32 cellular contexts compared by ENCODE assay signal in the genomic region with DNA sequence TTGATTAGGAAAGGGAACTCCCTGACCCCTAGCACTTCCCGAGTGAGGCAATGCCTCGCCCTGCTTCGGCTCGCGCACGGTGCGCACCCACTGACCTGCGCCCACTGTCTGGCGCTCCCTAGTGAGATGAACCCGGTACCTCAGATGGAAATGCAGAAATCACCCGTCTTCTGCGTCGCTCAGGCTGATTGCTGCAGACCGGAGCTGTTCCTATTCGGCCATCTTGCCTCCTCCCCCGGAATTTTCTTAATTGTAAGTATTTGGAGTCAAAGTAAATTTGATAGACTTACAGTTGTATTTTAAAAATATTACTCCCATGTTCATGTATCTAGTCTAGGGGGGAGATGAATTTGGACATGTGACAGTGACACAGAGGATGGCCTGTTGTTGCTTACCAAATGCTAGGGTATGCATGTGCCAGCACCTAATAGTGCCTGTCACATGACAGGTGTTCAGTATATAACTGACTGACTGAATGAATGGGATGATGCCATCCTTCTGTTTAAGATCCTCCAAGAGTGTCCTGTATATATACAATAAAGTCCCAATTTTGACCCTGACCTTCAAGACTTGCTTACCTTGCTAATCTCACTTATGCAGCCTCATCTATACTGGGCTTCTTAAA. TPM values are rescaled to one million over a fixed set of nuclear protein-coding genes. Genes with fewer than 3 reads are reported as not detected.
DNase-seq lines count a peak whose midpoint lies in the region; ATAC-seq and TF ChIP-seq lines count a peak whose summit lies in the region.
"Had no signal": no experiment of that assay in that cellular context is flagged by ENCODE, and none has a peak within 500 bp of the region (broad histone marks: within the 10 kb centered on the region; RNA-seq: fewer than 3 reads in every experiment).

No MANE protein-coding gene starts in this region.

- no peak overlapping the region for H3K4me3 ChIP-seq in hepatocyte
- H3K4me3 ChIP-seq: BLaER1 treated with 17β-estradiol and CSF1 and Interleukin-3, amounts not matched to agents 10 nM and 100 nM; cardiac muscle cell; HAP-1; left lung; prostate gland; SK-N-MC; upper lobe of right lung had no signal

- CTCF ChIA-PET in HEK293T (lab: Yijun Ruan, JAX), result no interaction called here

- POLR2A ChIA-PET in HEK293T (lab: Yijun Ruan, JAX), result interaction anchor here (1.0 kb wide), 1 partner anchor 41 kb away, joined by 3 read pairs; no protein-coding TSS in a partner anchor

- WGBS in hepatocyte (ENCODE audit: low lambda C conversion rate, missing lambda C conversion rate), result 84% methylated on average over 8 of the region's 16 CpGs

- no peaks in the 10 kb centered on the region for H3K4me1 ChIP-seq in hepatocyte (ENCODE audit: insufficient read depth)
- H3K4me1 ChIP-seq: BLaER1 treated with 17β-estradiol and CSF1 and Interleukin-3, amounts not matched to agents 10 nM and 100 nM; foreskin keratinocyte; HAP-1; left lung; prostate gland; upper lobe of right lung had no signal

- no peak overlapping the region for H3K4me2 ChIP-seq in hepatocyte
- H3K4me2 ChIP-seq: BLaER1 treated with 17β-estradiol and CSF1 and Interleukin-3, amounts not matched to agents 10 nM and 100 nM had no signal

- no peaks in the 10 kb centered on the region for H3K9me2 ChIP-seq in hepatocyte (replicated peaks; ENCODE audit: insufficient read depth)

- H2AFZ ChIP-seq in hepatocyte, result no peak overlapping the region

- peak; percentile 38 for DNase-seq in DMS114 treated with DMSO at 0.1 percent for 48 hours (lab: John Stamatoyannopoulos, UW; ENCODE audit: unreplicated experiment)
- peak; percentile 34 for DNase-seq in HEK293T (ENCODE audit: extremely low spot score)
- DNase-seq in SW480 (ENCODE audit: low spot score), result peak; percentile 65
- peak; percentile 62 for DNase-seq in islet precursor cell
- DNase-seq in hepatocyte (ENCODE audit: low spot score), result no peak
- DNase-seq in cerebellar cortex (ENCODE audit: low spot score), result no peak
- DNase-seq in NCI-H1048 (lab: John Stamatoyannopoulos, UW), result no peak
- DNase-seq: activated CD4-positive, alpha-beta T cell treated with anti-CD3 and anti-CD28 coated beads for 1 hour; activated CD8-positive, alpha-beta T cell treated with anti-CD3 and anti-CD28 coated beads, Interleukin-2, amount 10 ng/mL, durations not matched to agents 7 days and 5 days; anterior cingulate cortex; foreskin keratinocyte; GDM1; IMR-90; left lung; mesendoderm; NCI-H1105; NCI-H2081; NCI-H345; NCI-H82; RPMI8226; stimulated activated CD4-positive, alpha-beta T cell treated with anti-CD3 and anti-CD28 coated beads, Interleukin-12 subunit alpha, Interleukin-12 subunit beta, amount 100 ng/mL, for 4 hours; stimulated activated CD4-positive, alpha-beta T cell treated with anti-CD3 and anti-CD28 coated beads, Interleukin-4, amount 100 ng/mL, for 1 hour; T-helper 17 cell; upper lobe of right lung had no signal

- no peaks in the 10 kb centered on the region for H3K9me3 ChIP-seq in hepatocyte (ENCODE audit: low read depth)
- H3K9me3 ChIP-seq: BLaER1 treated with 17β-estradiol and CSF1 and Interleukin-3, amounts not matched to agents 10 nM and 100 nM; HAP-1; left lung; prostate gland; upper lobe of right lung had no signal

- no peaks in the 10 kb centered on the region for H4K20me1 ChIP-seq in hepatocyte (ENCODE audit: insufficient read depth, poor library complexity, severe bottlenecking)
- H4K20me1 ChIP-seq: BLaER1 treated with 17β-estradiol and CSF1 and Interleukin-3, amounts not matched to agents 10 nM and 100 nM had no signal

- H3K27ac ChIP-seq in hepatocyte, result no peak overlapping the region
- H3K27ac ChIP-seq: BLaER1 treated with 17β-estradiol and CSF1 and Interleukin-3, amounts not matched to agents 10 nM and 100 nM; cardiac muscle cell; foreskin keratinocyte; left lung; prostate gland; SK-N-MC; upper lobe of right lung had no signal

- ATAC-seq in SK-N-SH treated with all-trans-retinoic acid at 6 μM for 48 hours, result no peak
- ATAC-seq: activated CD8-positive, alpha-beta T cell treated with anti-CD3 and anti-CD28 coated beads, Interleukin-2, amount 10 ng/mL, durations not matched to agents 7 days and 5 days; esophagus mucosa; foreskin keratinocyte; left lung; sciatic nerve; T-helper 17 cell; upper lobe of right lung had no signal

- H3K36me3 ChIP-seq in hepatocyte (replicated peaks; ENCODE audit: insufficient read depth, low read depth), result no peaks in the 10 kb centered on the region
- H3K36me3 ChIP-seq: BLaER1 treated with 17β-estradiol and CSF1 and Interleukin-3, amounts not matched to agents 10 nM and 100 nM; cardiac muscle cell; HAP-1; left lung; prostate gland; upper lobe of right lung had no signal

- H3K79me2 ChIP-seq in hepatocyte, result no peaks in the 10 kb centered on the region

- no peak for TF ChIP-seq CTCF in hepatocyte (IDR thresholded peaks at IDR 0.05; ENCODE audit: poor library complexity)

- H3K27me3 ChIP-seq in hepatocyte, result no peaks in the 10 kb centered on the region
- H3K27me3 ChIP-seq: BLaER1 treated with 17β-estradiol and CSF1 and Interleukin-3, amounts not matched to agents 10 nM and 100 nM; cardiac muscle cell; foreskin keratinocyte; left lung; upper lobe of right lung had no signal

TF ChIP-seq in HEK293T, 16 proteins besides CTCF, POLR2A, EP300 and RAD21:
- TF ChIP-seq FOXM1 (IDR thresholded peaks at IDR 0.05; ENCODE audit: borderline replicate concordance), result no peak
- TF ChIP-seq BHLHE40 (IDR thresholded peaks at IDR 0.05; ENCODE audit: borderline replicate concordance), result no peak
- TF ChIP-seq L3MBTL2 (conservative IDR thresholded peaks at IDR 0.05), result peak; percentile 93
- TF ChIP-seq ELF4 (IDR thresholded peaks at IDR 0.05), result no peak
- no peak for TF ChIP-seq NFRKB (IDR thresholded peaks at IDR 0.05)
- peak; percentile 55 for TF ChIP-seq PKNOX1 (IDR thresholded peaks at IDR 0.05)
- no peak for TF ChIP-seq SUZ12 (IDR thresholded peaks at IDR 0.05)

TF ChIP-seq in SK-N-SH treated with all-trans-retinoic acid at 6 μM for 48 hours, 23 proteins besides CTCF, POLR2A, EP300 and RAD21 (continues in another document):
- TF ChIP-seq, protein P1, sequence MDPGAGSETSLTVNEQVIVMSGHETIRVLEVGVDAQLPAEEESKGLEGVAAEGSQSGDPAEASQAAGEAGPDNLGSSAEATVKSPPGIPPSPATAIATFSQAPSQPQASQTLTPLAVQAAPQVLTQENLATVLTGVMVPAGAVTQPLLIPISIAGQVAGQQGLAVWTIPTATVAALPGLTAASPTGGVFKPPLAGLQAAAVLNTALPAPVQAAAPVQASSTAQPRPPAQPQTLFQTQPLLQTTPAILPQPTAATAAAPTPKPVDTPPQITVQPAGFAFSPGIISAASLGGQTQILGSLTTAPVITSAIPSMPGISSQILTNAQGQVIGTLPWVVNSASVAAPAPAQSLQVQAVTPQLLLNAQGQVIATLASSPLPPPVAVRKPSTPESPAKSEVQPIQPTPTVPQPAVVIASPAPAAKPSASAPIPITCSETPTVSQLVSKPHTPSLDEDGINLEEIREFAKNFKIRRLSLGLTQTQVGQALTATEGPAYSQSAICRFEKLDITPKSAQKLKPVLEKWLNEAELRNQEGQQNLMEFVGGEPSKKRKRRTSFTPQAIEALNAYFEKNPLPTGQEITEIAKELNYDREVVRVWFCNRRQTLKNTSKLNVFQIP (CRISPR knock-in tag; IDR thresholded peaks at IDR 0.05; ENCODE audit: borderline replicate concordance, low read depth), result no peak
- TF ChIP-seq TCF4 (CRISPR knock-in tag; IDR thresholded peaks at IDR 0.05; ENCODE audit: borderline replicate concordance), result no peak
- TF ChIP-seq PATZ1 (CRISPR knock-in tag; IDR thresholded peaks at IDR 0.05; ENCODE audit: borderline replicate concordance), result no peak
- no peak for TF ChIP-seq ISL1 (CRISPR knock-in tag; IDR thresholded peaks at IDR 0.05)
- TF ChIP-seq ZFP30 (CRISPR knock-in tag; IDR thresholded peaks at IDR 0.05), result no peak
- no peak for TF ChIP-seq ZNF565 (CRISPR knock-in tag; conservative IDR thresholded peaks at IDR 0.05; ENCODE audit: low read depth)
- TF ChIP-seq, protein P2, sequence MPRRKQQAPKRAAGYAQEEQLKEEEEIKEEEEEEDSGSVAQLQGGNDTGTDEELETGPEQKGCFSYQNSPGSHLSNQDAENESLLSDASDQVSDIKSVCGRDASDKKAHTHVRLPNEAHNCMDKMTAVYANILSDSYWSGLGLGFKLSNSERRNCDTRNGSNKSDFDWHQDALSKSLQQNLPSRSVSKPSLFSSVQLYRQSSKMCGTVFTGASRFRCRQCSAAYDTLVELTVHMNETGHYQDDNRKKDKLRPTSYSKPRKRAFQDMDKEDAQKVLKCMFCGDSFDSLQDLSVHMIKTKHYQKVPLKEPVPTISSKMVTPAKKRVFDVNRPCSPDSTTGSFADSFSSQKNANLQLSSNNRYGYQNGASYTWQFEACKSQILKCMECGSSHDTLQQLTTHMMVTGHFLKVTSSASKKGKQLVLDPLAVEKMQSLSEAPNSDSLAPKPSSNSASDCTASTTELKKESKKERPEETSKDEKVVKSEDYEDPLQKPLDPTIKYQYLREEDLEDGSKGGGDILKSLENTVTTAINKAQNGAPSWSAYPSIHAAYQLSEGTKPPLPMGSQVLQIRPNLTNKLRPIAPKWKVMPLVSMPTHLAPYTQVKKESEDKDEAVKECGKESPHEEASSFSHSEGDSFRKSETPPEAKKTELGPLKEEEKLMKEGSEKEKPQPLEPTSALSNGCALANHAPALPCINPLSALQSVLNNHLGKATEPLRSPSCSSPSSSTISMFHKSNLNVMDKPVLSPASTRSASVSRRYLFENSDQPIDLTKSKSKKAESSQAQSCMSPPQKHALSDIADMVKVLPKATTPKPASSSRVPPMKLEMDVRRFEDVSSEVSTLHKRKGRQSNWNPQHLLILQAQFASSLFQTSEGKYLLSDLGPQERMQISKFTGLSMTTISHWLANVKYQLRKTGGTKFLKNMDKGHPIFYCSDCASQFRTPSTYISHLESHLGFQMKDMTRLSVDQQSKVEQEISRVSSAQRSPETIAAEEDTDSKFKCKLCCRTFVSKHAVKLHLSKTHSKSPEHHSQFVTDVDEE (CRISPR knock-in tag; IDR thresholded peaks at IDR 0.05), result no peak
- TF ChIP-seq ESRRG (CRISPR knock-in tag; IDR thresholded peaks at IDR 0.05), result no peak
- TF ChIP-seq SNAI2 (CRISPR knock-in tag; IDR thresholded peaks at IDR 0.05), result no peak
- TF ChIP-seq RARB (CRISPR knock-in tag; IDR thresholded peaks at IDR 0.05), result no peak

RNA-seq across cellular contexts. Expression of gene ICA1, which starts 42.0 kb away (rescaled TPM):
- total RNA-seq in hepatocyte, result 32.9 and 36.7 TPM in 2 replicates
- 40.1 TPM in 2 replicates for polyA plus RNA-seq in hepatocyte
- total RNA-seq: IMR-90 had no signal
- polyA plus RNA-seq: IMR-90 had no signal

Comparison
In these comparisons a context has a peak if more than half of its experiments do, and no peak if none do; other contexts are left out.
1. DNase-seq: peak in DMS114 treated with DMSO at 0.1 percent for 48 hours (single experiment), HEK293T (single experiment), SW480 (single experiment) and islet precursor cell (single experiment); none in hepatocyte (single experiment), cerebellar cortex (single experiment) and NCI-H1048 (single experiment).